In the genomic region with DNA sequence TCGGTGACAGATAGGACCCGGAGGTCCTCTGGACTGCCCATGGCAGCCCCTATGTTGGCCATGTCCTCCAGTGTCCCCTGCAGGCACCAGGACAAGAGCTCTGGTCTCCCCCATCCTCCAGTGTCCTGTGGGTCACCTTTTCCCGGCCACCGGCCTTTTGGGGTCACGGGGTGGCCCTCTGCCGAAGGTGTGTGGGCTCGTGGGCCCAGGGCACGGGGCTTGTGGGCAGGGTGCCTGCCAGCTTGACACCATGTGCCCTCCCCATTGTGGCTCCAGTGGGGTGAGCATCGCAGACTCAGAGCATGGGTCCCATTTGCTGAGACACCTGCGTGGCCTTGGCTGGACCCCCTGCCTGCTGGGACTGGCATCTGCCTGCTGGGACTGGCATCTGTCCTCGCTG, we compare ENCODE assay signal across 22 cellular contexts.
"Had no signal": no experiment of that assay in that cellular context is flagged by ENCODE, and none has a peak within 500 bp of the region (broad histone marks: within the 10 kb centered on the region; RNA-seq: fewer than 3 reads in every experiment).

No MANE protein-coding gene starts in this region.

- H3K27ac ChIP-seq: colonic mucosa, epithelial cell of prostate, esophagus squamous epithelium, WERI-Rb-1 had no signal

- DNase-seq: activated B cell treated with CpG ODN at 0.5 μM for 24 hours; activated CD4-positive, alpha-beta T cell treated with anti-CD3 and anti-CD28 coated beads for 48 hours; activated CD4-positive, alpha-beta T cell treated with anti-CD3 and anti-CD28 coated beads, Interleukin-2, amount 50 U/mL, for 1 hour; activated CD4-positive, alpha-beta T cell treated with anti-CD3 and anti-CD28 coated beads, Interleukin-2, amount 50 U/mL, for 48 hours; activated CD8-positive, alpha-beta memory T cell treated with anti-CD3 and anti-CD28 coated beads for 24 hours; activated CD8-positive, alpha-beta T cell treated with anti-CD3 and anti-CD28 coated beads for 36 hours; activated effector memory CD4-positive, alpha-beta T cell treated with Interleukin-2 at 50 U/mL for 16 hours; activated gamma-delta T cell treated with Interleukin-2 at 50 U/mL for 16 hours; activated naive CD4-positive, alpha-beta T cell treated with anti-CD3 and anti-CD28 coated beads, Interleukin-2, amount 50 U/mL, for 16 hours; activated naive CD4-positive, alpha-beta T cell treated with Interleukin-2 at 50 U/mL for 16 hours; activated T-cell treated with anti-CD3 and anti-CD28 coated beads, Interleukin-2, amount 50 U/mL, for 4 hours; amniotic stem cell; cerebellar nuclear complex; colonic mucosa; effector CD8-positive, alpha-beta T cell; esophagus squamous epithelium; T-helper 17 cell; T1000; WERI-Rb-1 had no signal

- H3K9me3 ChIP-seq: colonic mucosa had no signal

- H3K27me3 ChIP-seq: colonic mucosa, esophagus squamous epithelium had no signal

- H3K36me3 ChIP-seq: colonic mucosa had no signal

- ATAC-seq: activated CD4-positive, CD25-positive, alpha-beta regulatory T cell treated with anti-CD3 and anti-CD28 coated beads, Interleukin-2, amount 50 U/mL, for 24 hours; activated CD8-positive, alpha-beta T cell treated with anti-CD3 and anti-CD28 coated beads for 36 hours; activated T-cell treated with anti-CD3 and anti-CD28 coated beads, Interleukin-2, amount 50 U/mL, for 4 hours; activated T-helper 17 cell treated with anti-CD3 and anti-CD28 coated beads, Interleukin-2, amount 50 U/mL, for 72 hours; T-helper 17 cell had no signal

- H3K4me3 ChIP-seq: colonic mucosa, esophagus squamous epithelium had no signal

- H3K4me1 ChIP-seq: colonic mucosa had no signal
